7 cellular contexts compared by ENCODE assay signal in genomic region chr14:60093088-60093487, GRCh38. TPM values are rescaled to one million over a fixed set of nuclear protein-coding genes. Genes with fewer than 3 reads are reported as not detected.
DNase-seq lines count a peak whose midpoint lies in the region; ATAC-seq and TF ChIP-seq lines count a peak whose summit lies in the region.

No MANE protein-coding gene starts in this region.

- RAD21 ChIA-PET in HCT116 (lab: Charles Lee; ENCODE audit: low non-redundant PET in 1 of 2, low total read pairs in 2 of 2, uncharacterized antibody in 2 of 2, unreplicated experiment in 2 of 2), result no interaction called here

- no peaks in the 10 kb centered on the region for H4K20me1 ChIP-seq in HCT116 (ENCODE audit: insufficient read depth)
- peaks cover 39% of the 10 kb centered on the region for H4K20me1 ChIP-seq in smooth muscle cell (ENCODE audit: low read depth)

- H3K4me3 ChIP-seq in HCT116 (replicated peaks in 1 of 2; ENCODE audit: low read depth in 1 of 2, low read length in 2 of 2) (peak overlapping the region; percentile 67 to 75), gastroesophageal sphincter (peak overlapping the region; percentile 75 to 79), smooth muscle cell (peak overlapping the region; percentile 73)

- H3K27ac ChIP-seq in HCT116 (ENCODE audit: low read depth, low read length) (peak overlapping the region; percentile 96), VCaP (peak overlapping the region; percentile 98), gastroesophageal sphincter (peak overlapping the region; percentile 92 to 98 (median 97)), smooth muscle cell (ENCODE audit: low read depth) (peak overlapping the region; percentile 99)

- CTCF ChIA-PET in HCT116 (lab: Charles Lee), result no interaction called here

- no peak for DNase-seq in HCT116 (ENCODE audit: low read depth, low spot score)
- no peak for DNase-seq in smooth muscle cell (lab: John Stamatoyannopoulos, UW; ENCODE audit: unreplicated experiment)
- no peak for DNase-seq in NCI-H1417 treated with DMSO at 0.1 percent for 48 hours (lab: John Stamatoyannopoulos, UW)
- DNase-seq in midbrain (lab: John Stamatoyannopoulos, UW), result no peak

- H3K27me3 ChIP-seq in HCT116 (ENCODE audit: insufficient read depth, low read length) (no peaks in the 10 kb centered on the region), gastroesophageal sphincter (no peaks in the 10 kb centered on the region), smooth muscle cell (ENCODE audit: low read depth) (no peaks in the 10 kb centered on the region)

- H3K4me1 ChIP-seq in HCT116 (ENCODE audit: control insufficient read depth in 1 of 2, insufficient read depth in 2 of 2, low read length in 2 of 2) (peaks cover 12 to 24% of the 10 kb centered on the region in 2 experiments), gastroesophageal sphincter (peaks cover 9 to 50% (median 15%) of the 10 kb centered on the region in 3 donors), smooth muscle cell (ENCODE audit: low read depth) (peaks cover 22% of the 10 kb centered on the region)

- H3F3A ChIP-seq in smooth muscle cell (ENCODE audit: low read depth), result peaks cover 10% of the 10 kb centered on the region

- TF ChIP-seq CTCF in HCT116 (IDR thresholded peaks at IDR 0.05 in 2 of 3, conservative IDR thresholded peaks at IDR 0.05 in 1 of 3; ENCODE audit: borderline replicate concordance in 1 of 3, insufficient read depth in 1 of 3, low read depth in 2 of 3, low read length in 2 of 3) (no peak), VCaP (conservative IDR thresholded peaks at IDR 0.05) (no peak), gastroesophageal sphincter (IDR thresholded peaks at IDR 0.05) (no peak), smooth muscle cell (IDR thresholded peaks at IDR 0.05; ENCODE audit: borderline replicate concordance, insufficient read depth, poor library complexity, severe bottlenecking) (no peak)

- no peak for TF ChIP-seq EP300 in gastroesophageal sphincter (IDR thresholded peaks at IDR 0.05)

- H3K4me2 ChIP-seq in HCT116 (ENCODE audit: low read length) (peak overlapping the region; percentile 89), smooth muscle cell (peak overlapping the region; percentile 92)

- H3K79me2 ChIP-seq in HCT116 (ENCODE audit: insufficient read depth, low read length) (peaks cover 60% of the 10 kb centered on the region), smooth muscle cell (ENCODE audit: low read depth) (peaks cover 59% of the 10 kb centered on the region)

- ATAC-seq in HCT116 (no peak), gastroesophageal sphincter (no peak), HG02981 (IDR thresholded peaks at IDR 0.05; ENCODE audit: unreplicated experiment) (no peak)

- POLR2A ChIA-PET in HCT116 (lab: Charles Lee), result no interaction called here

- H2AFZ ChIP-seq in HCT116 (ENCODE audit: low read depth, low read length, poor library complexity, severe bottlenecking) (no peak overlapping the region), smooth muscle cell (ENCODE audit: low read depth) (no peak overlapping the region)

- no peaks in the 10 kb centered on the region for H3K9me3 ChIP-seq in HCT116 (ENCODE audit: control insufficient read depth in 1 of 2, insufficient read depth in 1 of 2, low read depth in 1 of 2, low read length in 2 of 2)
- no peaks in the 10 kb centered on the region for H3K9me3 ChIP-seq in gastroesophageal sphincter
- H3K9me3 ChIP-seq in smooth muscle cell (replicated peaks; ENCODE audit: low read depth), result no peaks in the 10 kb centered on the region

- no peaks in the 10 kb centered on the region for H3K9me2 ChIP-seq in HCT116 (ENCODE audit: insufficient read depth)

- BruUV-seq in HCT116 (replicated peaks; lab: Mats Ljungman, UMichigan), result no TSS peak

- intact Hi-C loops in HCT116 (cut with micrococcal nuclease), result no loop called here

- H3K36me3 ChIP-seq in HCT116 (ENCODE audit: control insufficient read depth in 1 of 2, insufficient read depth in 2 of 2, low read length in 2 of 2), result peaks cover 0 to 11% of the 10 kb centered on the region in 2 experiments; a peak in 2 of 4 replicates
- peaks cover 0 to 8% of the 10 kb centered on the region in 2 donors for H3K36me3 ChIP-seq in gastroesophageal sphincter
- no peaks in the 10 kb centered on the region for H3K36me3 ChIP-seq in smooth muscle cell (ENCODE audit: low read depth)

- WGBS in gastroesophageal sphincter (ENCODE audit: low coverage in 1 of 2), 2 donors, result 7 to 8% methylated on average over 3 of the region's 3 CpGs
- WGBS in smooth muscle cell (ENCODE audit: low lambda C conversion rate), result 24% methylated on average over 3 of the region's 3 CpGs

- H3K9ac ChIP-seq in HCT116 (ENCODE audit: low read length) (peak overlapping the region; percentile 90), smooth muscle cell (ENCODE audit: low read depth) (peak overlapping the region; percentile 98)

- TF ChIP-seq RAD21 in HCT116 (IDR thresholded peaks at IDR 0.05; ENCODE audit: low read depth), result no peak

- no peak for TF ChIP-seq POLR2A in HCT116 (IDR thresholded peaks at IDR 0.05; ENCODE audit: borderline replicate concordance, extremely low read depth, insufficient read depth, insufficient read length)
- TF ChIP-seq POLR2A in gastroesophageal sphincter (IDR thresholded peaks at IDR 0.05), result no peak

TF ChIP-seq in HCT116, 20 proteins besides CTCF, POLR2A, EP300 and RAD21:
- TF ChIP-seq SRF (IDR thresholded peaks at IDR 0.05; ENCODE audit: low read depth), result no peak
- TF ChIP-seq JUND (IDR thresholded peaks at IDR 0.05), result no peak
- TF ChIP-seq ELF1 (IDR thresholded peaks at IDR 0.05; ENCODE audit: borderline replicate concordance, low read depth), result no peak
- TF ChIP-seq POLR2AphosphoS5 (IDR thresholded peaks at IDR 0.05; ENCODE audit: low read depth, low read length), result no peak
- no peak for TF ChIP-seq EZH2phosphoT487 (IDR thresholded peaks at IDR 0.05; ENCODE audit: borderline replicate concordance)
- TF ChIP-seq SP1 (IDR thresholded peaks at IDR 0.05; ENCODE audit: low read depth), result no peak
- no peak for TF ChIP-seq FOSL1 (IDR thresholded peaks at IDR 0.05; ENCODE audit: low read depth)
- TF ChIP-seq SIN3A (IDR thresholded peaks at IDR 0.05; ENCODE audit: low read depth), result no peak
- no peak for TF ChIP-seq MAX (IDR thresholded peaks at IDR 0.05)
- no peak for TF ChIP-seq CBX3 (IDR thresholded peaks at IDR 0.05; ENCODE audit: low read depth)
- TF ChIP-seq ZNF274 (IDR thresholded peaks at IDR 0.05; ENCODE audit: low read depth, low read length), result no peak
- TF ChIP-seq ZBTB33 (IDR thresholded peaks at IDR 0.05; ENCODE audit: extremely low read depth, insufficient replicate concordance, low read length), result no peak
- no peak for TF ChIP-seq ZFX (IDR thresholded peaks at IDR 0.05)
- TF ChIP-seq CEBPB (IDR thresholded peaks at IDR 0.05; ENCODE audit: low read depth), result no peak

RNA-seq across cellular contexts. Expression of gene PCNX4, which starts 1.4 kb away (rescaled TPM):
- total RNA-seq in HCT116 (2021; ENCODE audit: unreplicated experiment), result 48.4 TPM
- polyA plus RNA-seq in HCT116 (2012), result 11.6 and 16.4 TPM in 2 replicates
- total RNA-seq in gastroesophageal sphincter, result 10 to 100 TPM; 30.0 to 65.7 (median 40.2) TPM
- total RNA-seq in smooth muscle cell, result 67.9 and 93.9 TPM in 2 replicates
- 24.1 and 28.2 TPM in 2 replicates for polyA plus RNA-seq in smooth muscle cell
